8 cellular contexts compared by ENCODE assay signal in the genomic region with DNA sequence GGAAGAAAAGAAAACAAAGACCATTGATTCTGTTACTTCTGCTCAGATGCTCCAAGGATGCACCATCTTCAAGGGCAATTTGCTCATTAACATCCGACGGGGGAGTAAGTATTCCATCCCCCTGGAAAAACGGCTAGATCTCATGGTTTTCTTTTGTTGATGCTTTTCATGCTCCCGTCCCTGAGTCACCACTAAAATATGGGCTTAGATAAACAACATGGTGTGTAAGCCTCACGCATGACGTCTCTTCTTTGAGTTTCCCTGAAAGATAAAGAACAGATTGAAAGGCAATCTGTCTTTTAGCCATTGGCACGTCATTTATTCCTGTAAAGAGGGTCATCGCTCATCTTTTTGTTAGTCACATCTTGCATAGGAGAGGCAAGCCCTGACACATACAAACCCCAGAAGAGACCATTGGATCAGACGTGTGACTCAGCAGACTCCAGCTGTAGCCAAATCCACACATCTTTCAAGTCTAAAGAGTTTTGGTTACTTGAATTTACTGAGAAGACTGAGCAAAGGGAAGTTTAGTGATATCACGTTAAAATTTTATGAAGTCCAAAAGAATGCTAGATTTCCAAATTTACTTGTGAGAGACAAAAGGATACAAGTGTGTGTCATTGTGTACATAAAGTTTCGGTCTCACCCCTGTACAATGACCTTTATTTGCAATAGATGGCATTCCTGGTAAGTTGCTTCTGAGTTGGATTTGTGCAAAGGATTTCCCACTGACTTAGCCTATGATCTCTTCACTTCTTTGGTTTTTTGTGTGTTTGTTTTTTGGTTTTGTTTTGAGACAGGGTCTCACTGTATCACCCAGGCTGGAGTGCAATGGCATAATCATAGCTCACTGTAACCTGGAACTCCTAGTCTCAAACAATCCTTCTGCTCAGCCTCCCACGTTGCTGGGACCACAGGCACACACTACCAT.
DNase-seq lines count a peak whose midpoint lies in the region; ATAC-seq and TF ChIP-seq lines count a peak whose summit lies in the region.

No MANE protein-coding gene starts in this region.

- 27 to 28% methylated on average over 12 of the region's 12 CpGs for WGBS in esophagus squamous epithelium, 2 donors

- H3K4me2 ChIP-seq in parathyroid adenoma (ENCODE audit: low read length), result no peak overlapping the region

- H2AFZ ChIP-seq in parathyroid adenoma, result no peak overlapping the region

- DNase-seq in DMS53 treated with DMSO at 0.1 percent for 48 hours (lab: John Stamatoyannopoulos, UW; ENCODE audit: unreplicated experiment) (peak; percentile 84), esophagus squamous epithelium (lab: John Stamatoyannopoulos, UW) (no peak), C1 segment of cervical spinal cord (lab: John Stamatoyannopoulos, UW) (no peak), NCI-H1105 (lab: John Stamatoyannopoulos, UW) (no peak)

- H3K9ac ChIP-seq in parathyroid adenoma, result no peak overlapping the region

- H3K4me3 ChIP-seq in esophagus squamous epithelium (no peak overlapping the region), parathyroid adenoma (ENCODE audit: low read depth, low read length) (no peak overlapping the region)

- TF ChIP-seq CTCF in esophagus squamous epithelium (IDR thresholded peaks at IDR 0.05) (no peak), parathyroid adenoma (IDR thresholded peaks at IDR 0.05) (no peak)

- H3K9me3 ChIP-seq in esophagus squamous epithelium (no peaks in the 10 kb centered on the region), parathyroid adenoma (ENCODE audit: control insufficient read depth, low read length) (no peaks in the 10 kb centered on the region)

- H3K36me3 ChIP-seq in esophagus squamous epithelium (peaks cover 0 to 22% (median 0%) of the 10 kb centered on the region in 3 donors), parathyroid adenoma (ENCODE audit: control insufficient read depth, insufficient read depth, low read length) (no peaks in the 10 kb centered on the region)

- no peaks in the 10 kb centered on the region for H3K79me2 ChIP-seq in parathyroid adenoma

- H3K27me3 ChIP-seq in esophagus squamous epithelium (no peaks in the 10 kb centered on the region), parathyroid adenoma (ENCODE audit: control insufficient read depth, insufficient read depth, low read length) (no peaks in the 10 kb centered on the region)

- intact Hi-C loops in esophagus squamous epithelium (cut with DNase I), result no loop called here

- H3K27ac ChIP-seq in esophagus squamous epithelium (peak overlapping the region; percentile 42 to 86 (median 84)), parathyroid adenoma (peak overlapping the region; percentile 25)

- H3K4me1 ChIP-seq in esophagus squamous epithelium, result peaks cover 16 to 83% (median 33%) of the 10 kb centered on the region in 3 donors
- peaks cover 6% of the 10 kb centered on the region for H3K4me1 ChIP-seq in parathyroid adenoma

- no peak for ATAC-seq in HG02981 (IDR thresholded peaks at IDR 0.05; ENCODE audit: unreplicated experiment)
- no peak for ATAC-seq in GM19463 (IDR thresholded peaks at IDR 0.05; ENCODE audit: unreplicated experiment)

- no peak for TF ChIP-seq POLR2A in esophagus squamous epithelium (IDR thresholded peaks at IDR 0.05)

TF ChIP-seq in PFSK-1, 5 proteins besides CTCF, POLR2A, EP300 and RAD21:
- TF ChIP-seq SIN3A (IDR thresholded peaks at IDR 0.05; ENCODE audit: borderline replicate concordance, insufficient read depth, low read length) (peak; percentile 96; the same call in 1 of the 2 replicates), FOXP2 (optimal IDR thresholded peaks at IDR 0.05; ENCODE audit: borderline replicate concordance, extremely low read depth, extremely low read length, insufficient read depth) (no peak), POLR2AphosphoS5 (IDR thresholded peaks at IDR 0.05; ENCODE audit: low read depth, low read length) (peak; percentile 57), TAF1 (IDR thresholded peaks at IDR 0.05; ENCODE audit: borderline replicate concordance, insufficient read depth, low read length) (0 out of 2 replicates have a peak, but pooled peaks have one; percentile 46)
- TF ChIP-seq, protein P1, sequence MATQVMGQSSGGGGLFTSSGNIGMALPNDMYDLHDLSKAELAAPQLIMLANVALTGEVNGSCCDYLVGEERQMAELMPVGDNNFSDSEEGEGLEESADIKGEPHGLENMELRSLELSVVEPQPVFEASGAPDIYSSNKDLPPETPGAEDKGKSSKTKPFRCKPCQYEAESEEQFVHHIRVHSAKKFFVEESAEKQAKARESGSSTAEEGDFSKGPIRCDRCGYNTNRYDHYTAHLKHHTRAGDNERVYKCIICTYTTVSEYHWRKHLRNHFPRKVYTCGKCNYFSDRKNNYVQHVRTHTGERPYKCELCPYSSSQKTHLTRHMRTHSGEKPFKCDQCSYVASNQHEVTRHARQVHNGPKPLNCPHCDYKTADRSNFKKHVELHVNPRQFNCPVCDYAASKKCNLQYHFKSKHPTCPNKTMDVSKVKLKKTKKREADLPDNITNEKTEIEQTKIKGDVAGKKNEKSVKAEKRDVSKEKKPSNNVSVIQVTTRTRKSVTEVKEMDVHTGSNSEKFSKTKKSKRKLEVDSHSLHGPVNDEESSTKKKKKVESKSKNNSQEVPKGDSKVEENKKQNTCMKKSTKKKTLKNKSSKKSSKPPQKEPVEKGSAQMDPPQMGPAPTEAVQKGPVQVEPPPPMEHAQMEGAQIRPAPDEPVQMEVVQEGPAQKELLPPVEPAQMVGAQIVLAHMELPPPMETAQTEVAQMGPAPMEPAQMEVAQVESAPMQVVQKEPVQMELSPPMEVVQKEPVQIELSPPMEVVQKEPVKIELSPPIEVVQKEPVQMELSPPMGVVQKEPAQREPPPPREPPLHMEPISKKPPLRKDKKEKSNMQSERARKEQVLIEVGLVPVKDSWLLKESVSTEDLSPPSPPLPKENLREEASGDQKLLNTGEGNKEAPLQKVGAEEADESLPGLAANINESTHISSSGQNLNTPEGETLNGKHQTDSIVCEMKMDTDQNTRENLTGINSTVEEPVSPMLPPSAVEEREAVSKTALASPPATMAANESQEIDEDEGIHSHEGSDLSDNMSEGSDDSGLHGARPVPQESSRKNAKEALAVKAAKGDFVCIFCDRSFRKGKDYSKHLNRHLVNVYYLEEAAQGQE (IDR thresholded peaks at IDR 0.05; ENCODE audit: insufficient read depth in 1 of 2, low read depth in 2 of 2, low read length in 2 of 2), result 0 out of 4 replicates have a peak, but pooled peaks of 1 of the 2 experiments have one; percentile 16
